ENCODE assay signal across 20 cellular contexts in the genomic region with DNA sequence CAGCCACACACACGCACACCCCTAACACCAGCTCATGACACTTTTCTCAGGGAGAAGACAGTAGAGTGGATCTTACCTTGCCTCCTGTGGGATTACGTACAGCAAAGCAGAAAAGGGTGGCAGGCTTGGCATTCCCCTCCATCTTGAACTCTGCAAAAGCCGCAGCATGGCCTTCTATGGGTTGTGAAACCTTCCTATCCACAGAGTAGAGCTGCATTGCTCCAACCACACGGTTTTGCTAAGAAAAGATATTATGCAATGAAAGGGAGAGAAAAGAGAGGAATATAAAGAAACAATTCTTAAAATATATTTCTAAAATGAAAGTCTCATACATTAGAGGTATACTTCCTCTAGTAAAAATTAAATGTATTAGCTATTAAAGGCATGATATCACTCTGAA.
"Had no signal": no experiment of that assay in that cellular context is flagged by ENCODE, and none has a peak within 500 bp of the region (broad histone marks: within the 10 kb centered on the region; RNA-seq: fewer than 3 reads in every experiment).

No MANE protein-coding gene starts in this region.

- ATAC-seq: activated CD4-positive, CD25-positive, alpha-beta regulatory T cell treated with anti-CD3 and anti-CD28 coated beads, Interleukin-2, amount 50 U/mL, for 24 hours; activated naive CD8-positive, alpha-beta T cell treated with anti-CD3 and anti-CD28 coated beads, Interleukin-2, amount 50 U/mL, for 24 hours; left lobe of liver; lower lobe of right lung; stimulated activated naive B cell treated with anti-CD40 and anti-IgM and Interleukin-4, amounts not matched to agents 10 μg/mL and 1 μg/mL and 100 μg/mL, for 72 hours had no signal

- DNase-seq: activated CD4-positive, alpha-beta memory T cell treated with anti-CD3 and anti-CD28 coated beads, Interleukin-2, amount 10 ng/mL, durations not matched to agents 7 days and 5 days; activated CD4-positive, alpha-beta T cell treated with anti-CD3 and anti-CD28 coated beads, Interleukin-2, amount 10 ng/mL, durations not matched to agents 24 days and 14 days; activated effector memory CD4-positive, alpha-beta T cell treated with anti-CD3 and anti-CD28 coated beads, Interleukin-2, amount 50 U/mL, for 16 hours; activated naive CD4-positive, alpha-beta T cell treated with anti-CD3 and anti-CD28 coated beads, Interleukin-2, amount 10 ng/mL, durations not matched to agents 7 days and 5 days; activated naive CD8-positive, alpha-beta T cell treated with anti-CD3 and anti-CD28 coated beads, Interleukin-2, amount 50 U/mL, for 24 hours; activated T-cell treated with anti-CD3 and anti-CD28 coated beads for 4 hours; cerebellar nuclear complex; effector CD8-positive, alpha-beta T cell; erythroblast; foreskin fibroblast; kidney; lower lobe of right lung; mesendoderm; naive B cell; stimulated activated CD4-positive, alpha-beta T cell treated with anti-CD3 and anti-CD28 coated beads, Interleukin-2, amount 100 ng/mL, for 48 hours; stimulated activated CD8-positive, alpha-beta memory T cell treated with anti-CD3 and anti-CD28 coated beads, Interleukin-4, amount 100 ng/mL, for 48 hours; stimulated activated naive B cell treated with anti-CD40 and anti-IgM and Interleukin-4, amounts not matched to agents 10 μg/mL and 1 μg/mL and 100 μg/mL, for 72 hours; trophoblast cell had no signal
